8 cellular contexts compared by ENCODE assay signal in the genomic region with DNA sequence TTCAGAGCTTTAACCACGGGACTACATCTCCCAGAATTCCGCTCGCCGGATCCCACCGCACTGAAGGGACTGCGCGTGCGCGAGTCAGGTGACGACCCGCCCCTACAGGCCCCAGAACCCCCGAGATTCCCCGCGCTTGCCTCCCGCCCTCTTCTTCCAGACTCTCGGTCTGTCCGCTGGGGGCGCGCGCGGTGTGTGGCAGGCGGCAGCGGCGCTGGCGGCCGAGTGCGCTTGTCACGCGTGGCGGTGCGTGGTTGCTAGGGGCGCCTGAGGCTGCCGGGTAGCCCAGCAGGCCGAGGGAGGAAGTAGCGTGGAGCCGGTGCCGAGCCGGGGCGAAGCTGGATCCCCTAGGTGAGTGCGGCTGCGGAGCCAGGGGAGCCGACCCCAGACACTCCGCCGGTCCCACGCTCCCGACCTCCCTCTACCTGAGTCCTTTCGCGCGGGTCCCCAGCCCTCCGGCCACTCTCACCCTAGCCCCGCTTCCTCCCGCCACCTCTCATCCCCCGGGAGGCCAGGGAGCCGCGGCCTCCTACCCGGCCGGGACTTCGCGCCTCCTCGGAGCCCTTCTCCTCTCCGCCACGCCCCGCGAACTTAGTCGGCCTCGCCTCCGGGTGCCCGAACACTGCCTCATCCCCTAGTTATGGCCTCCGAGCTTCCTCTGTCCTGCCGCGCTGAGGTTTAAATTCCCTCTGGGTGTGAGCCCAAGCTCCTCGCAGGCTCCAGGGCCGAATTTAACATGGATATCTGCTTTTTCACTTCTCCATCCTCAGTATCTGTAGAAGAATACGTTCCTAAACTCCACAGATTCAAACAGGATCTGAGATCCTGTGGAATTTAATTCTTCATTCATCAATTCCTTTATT. TPM values are rescaled to one million over a fixed set of nuclear protein-coding genes. Genes with fewer than 3 reads are reported as not detected.
A peak's percentile ranks its signal among the peaks of the same experiment; 100 is the strongest.
DNase-seq lines count a peak whose midpoint lies in the region; ATAC-seq, FAIRE-seq and TF ChIP-seq lines count a peak whose summit lies in the region.

A gene with protein sequence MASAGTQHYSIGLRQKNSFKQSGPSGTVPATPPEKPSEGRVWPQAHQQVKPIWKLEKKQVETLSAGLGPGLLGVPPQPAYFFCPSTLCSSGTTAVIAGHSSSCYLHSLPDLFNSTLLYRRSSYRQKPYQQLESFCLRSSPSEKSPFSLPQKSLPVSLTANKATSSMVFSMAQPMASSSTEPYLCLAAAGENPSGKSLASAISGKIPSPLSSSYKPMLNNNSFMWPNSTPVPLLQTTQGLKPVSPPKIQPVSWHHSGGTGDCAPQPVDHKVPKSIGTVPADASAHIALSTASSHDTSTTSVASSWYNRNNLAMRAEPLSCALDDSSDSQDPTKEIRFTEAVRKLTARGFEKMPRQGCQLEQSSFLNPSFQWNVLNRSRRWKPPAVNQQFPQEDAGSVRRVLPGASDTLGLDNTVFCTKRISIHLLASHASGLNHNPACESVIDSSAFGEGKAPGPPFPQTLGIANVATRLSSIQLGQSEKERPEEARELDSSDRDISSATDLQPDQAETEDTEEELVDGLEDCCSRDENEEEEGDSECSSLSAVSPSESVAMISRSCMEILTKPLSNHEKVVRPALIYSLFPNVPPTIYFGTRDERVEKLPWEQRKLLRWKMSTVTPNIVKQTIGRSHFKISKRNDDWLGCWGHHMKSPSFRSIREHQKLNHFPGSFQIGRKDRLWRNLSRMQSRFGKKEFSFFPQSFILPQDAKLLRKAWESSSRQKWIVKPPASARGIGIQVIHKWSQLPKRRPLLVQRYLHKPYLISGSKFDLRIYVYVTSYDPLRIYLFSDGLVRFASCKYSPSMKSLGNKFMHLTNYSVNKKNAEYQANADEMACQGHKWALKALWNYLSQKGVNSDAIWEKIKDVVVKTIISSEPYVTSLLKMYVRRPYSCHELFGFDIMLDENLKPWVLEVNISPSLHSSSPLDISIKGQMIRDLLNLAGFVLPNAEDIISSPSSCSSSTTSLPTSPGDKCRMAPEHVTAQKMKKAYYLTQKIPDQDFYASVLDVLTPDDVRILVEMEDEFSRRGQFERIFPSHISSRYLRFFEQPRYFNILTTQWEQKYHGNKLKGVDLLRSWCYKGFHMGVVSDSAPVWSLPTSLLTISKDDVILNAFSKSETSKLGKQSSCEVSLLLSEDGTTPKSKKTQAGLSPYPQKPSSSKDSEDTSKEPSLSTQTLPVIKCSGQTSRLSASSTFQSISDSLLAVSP (plus strand): TSS at position 149 of the 863 bp plus-strand sequence. CDS start 26,842 bp downstream, outside the sequence.

- H3K4me3 ChIP-seq in BJ (ENCODE audit: low read depth, low read length) (peak within 1 kb of the TSS; percentile 68), choroid plexus epithelial cell (ENCODE audit: low read depth, low read length) (peak within 1 kb of the TSS; percentile 97)

- CTCF ChIA-PET in BJ (lab: Yijun Ruan, JAX): interaction anchor here (0.6 to 3.3 kb wide), 33 partner anchors 8 to 629 kb away, joined by 3 to 41 read pairs (median 5); partner anchors contain the start of genes BCS1L, PRKAG3, RNF25 and STK36
- CTCF ChIA-PET in activated CD4-positive, alpha-beta T cell treated with anti-CD3 and anti-CD28 coated beads for 36 hours (lab: Charles Lee): interaction anchor here (0.6 to 2.4 kb wide), 20 partner anchors 9 to 350 kb away, joined by 3 to 13 read pairs (median 4); no protein-coding TSS in a partner anchor

- peak within 1 kb of the TSS; percentile 96 for H3K4me3 Mint-ChIP-seq in activated CD4-positive, alpha-beta T cell treated with anti-CD3 and anti-CD28 coated beads for 36 hours

- FAIRE-seq in GM19239 (lab: Jason Lieb, UNC): peak; percentile 95

- H3K27me3 ChIP-seq in BJ (ENCODE audit: control insufficient read depth, insufficient read depth, low read length): no peaks in the 10 kb centered on the region

- peak; percentile 76 for ATAC-seq in HG03457 (IDR thresholded peaks at IDR 0.05; ENCODE audit: unreplicated experiment)
- peak; percentile 98 for ATAC-seq in activated CD4-positive, alpha-beta T cell treated with anti-CD3 and anti-CD28 coated beads for 36 hours

- intact Hi-C loops in activated CD4-positive, alpha-beta T cell treated with anti-CD3 and anti-CD28 coated beads for 36 hours (cut with DNase I, micrococcal nuclease): loop anchor here (1.0 to 5.0 kb wide), 15 partner anchors 39 to 677 kb away; partner anchors contain the start of genes BCS1L (in 2 of the 2), ZNF142 (in 2 of the 2), AAMP (in 1 of the 2) and CNOT9 (in 1 of the 2)

- H3K27me3 Mint-ChIP-seq in activated CD4-positive, alpha-beta T cell treated with anti-CD3 and anti-CD28 coated beads for 36 hours: no peaks in the 10 kb centered on the region

- H3K36me3 ChIP-seq in BJ (ENCODE audit: control insufficient read depth, insufficient read depth, low read length): no peaks in the 10 kb centered on the region

- DNase-seq in BJ (ENCODE audit: low read depth): peak; percentile 64
- DNase-seq in GM19239 (ENCODE audit: insufficient read length, low spot score): peak; percentile 85
- peak; percentile 81 to 91 for DNase-seq in NCI-H524 (lab: John Stamatoyannopoulos, UW)
- peak; percentile 99 for DNase-seq in activated CD4-positive, alpha-beta T cell treated with anti-CD3 and anti-CD28 coated beads for 36 hours
- peak; percentile 98 for DNase-seq in choroid plexus epithelial cell (ENCODE audit: low read depth)
- peak; percentile 97 for DNase-seq in kidney tubule cell (ENCODE audit: low spot score)
- DNase-seq in stimulated activated CD4-positive, alpha-beta T cell treated with anti-CD3 and anti-CD28 coated beads, Interleukin-1b, Interleukin-23, amount 100 ng/mL, for 24 hours (ENCODE audit: low read depth in 4 of 4, low spot score in 1 of 4): peak; percentile 94 to 99 (median 97)

- peak within 1 kb of the TSS; percentile 80 for H3K27ac Mint-ChIP-seq in activated CD4-positive, alpha-beta T cell treated with anti-CD3 and anti-CD28 coated beads for 36 hours

- H3K4me1 Mint-ChIP-seq in activated CD4-positive, alpha-beta T cell treated with anti-CD3 and anti-CD28 coated beads for 36 hours: peaks cover 20% of the 10 kb centered on the region

- peaks cover 2% of the 10 kb centered on the region for H3K36me3 Mint-ChIP-seq in activated CD4-positive, alpha-beta T cell treated with anti-CD3 and anti-CD28 coated beads for 36 hours (ENCODE audit: low read depth)

- POLR2A ChIA-PET in BJ (lab: Charles Lee): interaction anchor here (0.6 to 1.6 kb wide), 2 partner anchors 21 to 24 kb away, joined by 4 read pairs; no protein-coding TSS in a partner anchor
- POLR2A ChIA-PET in activated CD4-positive, alpha-beta T cell treated with anti-CD3 and anti-CD28 coated beads for 36 hours (lab: Charles Lee): interaction anchor here (0.6 to 1.2 kb wide), 4 partner anchors 39 to 441 kb away, joined by 3 to 5 read pairs (median 4); partner anchors contain the start of genes BCS1L, RNF25, STK36 and ZNF142

- TF ChIP-seq CTCF in BJ (IDR thresholded peaks at IDR 0.05; ENCODE audit: insufficient read depth, low read depth, low read length) (peak; percentile 78), choroid plexus epithelial cell (conservative IDR thresholded peaks at IDR 0.05; ENCODE audit: low read depth, low read length) (peak; percentile 62)

- no peaks in the 10 kb centered on the region for H3K9me3 Mint-ChIP-seq in activated CD4-positive, alpha-beta T cell treated with anti-CD3 and anti-CD28 coated beads for 36 hours (ENCODE audit: low read depth)

RNA-seq across cellular contexts. Expression of the gene that starts here (rescaled TPM):
- 12.9 and 14.1 TPM in 2 replicates for polyA plus RNA-seq in BJ (2011; rRNA removed)
- polyA minus RNA-seq in BJ (2011; rRNA and poly(A)+ RNA removed): 20.2 and 29.2 TPM in 2 replicates
- 10 to 100 TPM; 33.7 to 46.6 TPM for total RNA-seq in activated CD4-positive, alpha-beta T cell treated with anti-CD3 and anti-CD28 coated beads for 36 hours

Comparison
In these comparisons a context has a peak if more than half of its experiments do, and no peak if none do; other contexts are left out.
1. Peak in every context shown above with its lines: DNase-seq, ATAC-seq and H3K4me3 ChIP-seq.